ENCODE assay signal across 1 cellular context in the genomic region with DNA sequence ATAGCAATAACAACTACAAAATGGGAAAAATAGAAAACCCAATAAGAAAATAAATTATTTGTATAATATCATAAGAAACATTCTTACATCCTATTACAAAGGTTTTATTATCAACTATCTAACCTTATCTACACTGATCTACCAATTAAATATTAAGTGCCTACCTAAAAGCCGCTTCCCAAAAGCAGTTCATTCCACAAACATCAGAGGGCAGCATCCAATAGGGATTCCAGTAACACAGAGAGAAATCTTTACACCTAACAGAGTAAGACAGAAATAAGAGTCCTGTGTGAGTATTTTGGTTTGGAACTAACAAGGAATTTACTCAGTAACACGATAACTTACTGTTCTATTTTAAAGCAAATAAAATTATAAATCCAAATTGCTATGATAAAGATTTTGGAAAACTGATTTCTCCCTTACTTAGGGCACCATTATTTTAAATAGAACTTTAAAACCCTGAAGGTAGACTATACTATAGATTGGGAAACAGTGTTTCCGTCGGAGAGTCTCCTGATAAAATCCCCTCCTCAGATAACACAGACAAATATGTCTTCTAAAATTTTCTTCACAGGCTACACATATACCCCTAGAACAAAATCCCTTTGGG.
TF ChIP-seq lines count a peak whose summit lies in the region.

No MANE protein-coding gene starts in this region.

TF ChIP-seq in HCT116, 20 proteins besides CTCF, POLR2A, EP300 and RAD21 (continued from another document):
- TF ChIP-seq, protein P1, sequence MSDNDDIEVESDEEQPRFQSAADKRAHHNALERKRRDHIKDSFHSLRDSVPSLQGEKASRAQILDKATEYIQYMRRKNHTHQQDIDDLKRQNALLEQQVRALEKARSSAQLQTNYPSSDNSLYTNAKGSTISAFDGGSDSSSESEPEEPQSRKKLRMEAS (IDR thresholded peaks at IDR 0.05), result no peak
- TF ChIP-seq CEBPB (IDR thresholded peaks at IDR 0.05; ENCODE audit: low read depth) (no peak), REST (IDR thresholded peaks at IDR 0.05; ENCODE audit: low read depth) (no peak), EZH2phosphoT487 (IDR thresholded peaks at IDR 0.05; ENCODE audit: borderline replicate concordance) (no peak), TCF7L2 (IDR thresholded peaks at IDR 0.05; ENCODE audit: borderline replicate concordance, extremely low read depth, insufficient read depth, insufficient read length) (no peak), SP1 (IDR thresholded peaks at IDR 0.05; ENCODE audit: low read depth) (no peak), ATF3 (IDR thresholded peaks at IDR 0.05) (no peak)
TF ChIP-seq in HCT116: peak in this region for 0.
